In the genomic region with DNA sequence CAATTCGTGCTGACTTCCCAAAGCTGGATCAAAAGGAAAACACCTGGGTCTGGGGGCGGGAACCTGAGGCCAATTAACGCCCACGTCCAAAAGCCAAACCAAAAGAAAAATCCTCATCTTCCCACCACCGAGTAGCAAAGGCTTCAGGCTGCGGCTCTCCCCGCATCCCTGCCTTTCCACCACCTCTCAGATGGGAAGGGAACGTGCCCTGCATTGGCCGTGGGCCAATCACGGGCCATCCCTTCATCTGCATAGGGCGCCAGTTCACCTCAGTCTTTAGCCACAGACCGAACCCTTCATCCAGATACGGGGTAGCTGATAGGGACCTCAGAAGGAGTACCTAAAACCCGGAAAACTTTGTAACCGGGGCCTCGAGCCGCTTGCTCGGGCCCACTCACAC, we compare ENCODE assay signal across 8 cellular contexts. TPM values are rescaled to one million over a fixed set of nuclear protein-coding genes. Genes with fewer than 3 reads are reported as not detected.
DNase-seq lines count a peak whose midpoint lies in the region; ATAC-seq and TF ChIP-seq lines count a peak whose summit lies in the region.

No MANE protein-coding gene starts in this region.

- peak overlapping the region; percentile 92 for H3K4me2 ChIP-seq in OCI-LY3 (ENCODE audit: low read length)

- H3K27me3 ChIP-seq in OCI-LY3 (ENCODE audit: low read depth, low read length): 0 out of 2 replicates have a peak, but pooled peaks cover 4% of the 10 kb centered on the region

- H3K4me3 ChIP-seq in OCI-LY3 (ENCODE audit: low read length) (peak overlapping the region; percentile 98), coronary artery (peak overlapping the region; percentile 97), mesodermal cell (ENCODE audit: extremely low read depth, insufficient read depth, low read length, poor library complexity, severe bottlenecking) (peak overlapping the region; percentile 88)

- ATAC-seq in GM21786 (IDR thresholded peaks at IDR 0.05; ENCODE audit: unreplicated experiment): no peak

- peaks cover 15% of the 10 kb centered on the region for H3K79me2 ChIP-seq in OCI-LY3 (ENCODE audit: low read length)

- H2AFZ ChIP-seq in OCI-LY3 (ENCODE audit: low read depth, low read length): no peak overlapping the region

- CTCF ChIA-PET in GM10248 (lab: Yijun Ruan, JAX): interaction anchor here (0.7 to 2.8 kb wide), 21 partner anchors 9 to 599 kb away, joined by 3 to 11 read pairs (median 4); no protein-coding TSS in a partner anchor

- DNase-seq in GM10248 (ENCODE audit: extremely low spot score): peak; percentile 12
- DNase-seq in coronary artery (ENCODE audit: low spot score): no peak
- DNase-seq in NCI-H2081 treated with DMSO at 0.1 percent for 48 hours (lab: John Stamatoyannopoulos, UW): no peak
- no peak for DNase-seq in NCI-H774 (lab: John Stamatoyannopoulos, UW)
- no peak for DNase-seq in stimulated activated CD4-positive, alpha-beta T cell treated with anti-CD3 and anti-CD28 coated beads, Interleukin-4, amount 100 ng/mL, for 1 hour

- no peaks in the 10 kb centered on the region for H4K20me1 ChIP-seq in OCI-LY3 (ENCODE audit: insufficient read depth, low read length)

- WGBS in mesodermal cell (ENCODE audit: insufficient coverage in 2 of 2), 2 experiments: 12 to 26% methylated on average over 10 to 16 of the region's 18 CpGs

- H3K36me3 ChIP-seq in OCI-LY3 (replicated peaks; ENCODE audit: low read depth, low read length): no peaks in the 10 kb centered on the region
- no peaks in the 10 kb centered on the region for H3K36me3 ChIP-seq in mesodermal cell (ENCODE audit: control insufficient read depth, insufficient read depth, low read length)

- TF ChIP-seq CTCF in GM10248 (IDR thresholded peaks at IDR 0.05; ENCODE audit: control extremely low read depth, extremely low read depth, low read depth, missing control alignments): no peak
- no peak for TF ChIP-seq CTCF in OCI-LY3 (IDR thresholded peaks at IDR 0.05; ENCODE audit: low read depth, low read length)
- no peak for TF ChIP-seq CTCF in coronary artery (IDR thresholded peaks at IDR 0.05)

- no peak overlapping the region for H3K27ac ChIP-seq in OCI-LY3 (ENCODE audit: low read length)
- peak overlapping the region in 1 of 2 donors; percentile 60 for H3K27ac ChIP-seq in coronary artery
- no peak overlapping the region for H3K27ac ChIP-seq in mesodermal cell (ENCODE audit: low read depth, low read length, severe bottlenecking)

- H3K9me3 ChIP-seq in OCI-LY3 (ENCODE audit: insufficient read depth, low read length) (no peaks in the 10 kb centered on the region), mesodermal cell (ENCODE audit: control insufficient read depth, low read length) (no peaks in the 10 kb centered on the region)

- POLR2A ChIA-PET in GM10248 (lab: Yijun Ruan, JAX): no interaction called here

- H3K4me1 ChIP-seq in OCI-LY3 (ENCODE audit: low read length) (peaks cover 9% of the 10 kb centered on the region), mesodermal cell (ENCODE audit: control insufficient read depth, insufficient read depth, low read length, poor library complexity, severe bottlenecking) (peaks cover 4% of the 10 kb centered on the region)

- peak overlapping the region; percentile 70 for H3K9ac ChIP-seq in OCI-LY3 (ENCODE audit: low read length)

RNA-seq across cellular contexts. Expression of gene PRPF18, which starts 0.6 kb away (rescaled TPM):
- polyA plus RNA-seq in mesodermal cell (2013, experiment 1 of 2): 18.0 TPM
- 17.1 TPM for polyA plus RNA-seq in mesodermal cell (2013, experiment 2 of 2)

RNA-seq across cellular contexts. Expression of gene BEND7, which starts 58.6 kb away (rescaled TPM):
- 13.6 TPM for polyA plus RNA-seq in mesodermal cell (2013, experiment 1 of 2)
- polyA plus RNA-seq in mesodermal cell (2013, experiment 2 of 2): 11.6 TPM
